Comparison of ENCODE assay signal across 8 cellular contexts in the genomic region with DNA sequence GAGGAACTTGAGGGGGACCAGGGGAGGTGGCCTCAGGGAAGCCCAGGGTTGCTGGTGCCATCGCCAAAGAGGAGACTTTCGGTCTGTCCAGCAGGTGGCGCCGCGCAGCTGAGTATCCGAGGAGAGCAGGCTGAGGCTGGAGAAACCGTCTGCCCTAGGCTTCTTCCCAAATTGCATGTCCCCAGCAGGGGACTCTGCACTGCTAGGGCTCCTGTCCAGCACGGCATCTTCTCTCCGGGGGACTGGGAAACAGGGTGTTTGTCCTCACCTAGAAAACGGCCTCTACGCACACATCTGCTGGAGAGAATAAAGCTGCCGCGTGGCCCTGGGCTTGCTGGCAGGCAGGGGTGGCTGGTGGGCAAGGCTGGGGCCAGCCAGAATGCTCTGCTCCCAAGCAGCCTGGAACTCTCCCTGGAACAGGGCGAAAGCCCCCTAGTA.
DNase-seq lines count a peak whose midpoint lies in the region; ATAC-seq and TF ChIP-seq lines count a peak whose summit lies in the region.

No MANE protein-coding gene starts in this region.

- DNase-seq in DMS53 (lab: John Stamatoyannopoulos, UW) (peak; percentile 88), HuH-7 (ENCODE audit: low spot score) (peak; percentile 57), OCI-M2 (lab: John Stamatoyannopoulos, UW; ENCODE audit: unreplicated experiment) (peak; percentile 5), activated T-helper 1 cell treated with Interleukin-2 at 50 U/mL for 16 hours (ENCODE audit: low read depth) (peak; percentile 36), fibroblast of the conjunctiva (ENCODE audit: low read depth) (peak; percentile 37), non-pigmented ciliary epithelial cell (ENCODE audit: low read depth) (peak; percentile 13), suprapubic skin (ENCODE audit: low spot score in 2 of 2) (peak; percentile 84 to 93)

- ATAC-seq in GM21529 (IDR thresholded peaks at IDR 0.05; ENCODE audit: unreplicated experiment): peak; percentile 96

- no peaks in the 10 kb centered on the region for H3K9me3 ChIP-seq in suprapubic skin

- TF ChIP-seq POLR2A in suprapubic skin (IDR thresholded peaks at IDR 0.05): no peak

- WGBS in suprapubic skin: 14% methylated on average over 4 of the region's 14 CpGs

- TF ChIP-seq EP300 in suprapubic skin (IDR thresholded peaks at IDR 0.05): no peak

- no peaks in the 10 kb centered on the region for H3K27me3 ChIP-seq in suprapubic skin

- TF ChIP-seq CTCF in suprapubic skin (IDR thresholded peaks at IDR 0.05): peak; percentile 37 to 80

- no peak overlapping the region for H3K4me3 ChIP-seq in suprapubic skin

- H3K36me3 ChIP-seq in suprapubic skin: no peaks in the 10 kb centered on the region

- no peak overlapping the region for H3K27ac ChIP-seq in suprapubic skin

- no peaks in the 10 kb centered on the region for H3K4me1 ChIP-seq in suprapubic skin

Comparison
In these comparisons a context has a peak if more than half of its experiments do, and no peak if none do; other contexts are left out.
1. DNase-seq: peak in every context shown above with its lines; median percentile 88 in suprapubic skin; 88 in DMS53; 57 in HuH-7; 37 in fibroblast of the conjunctiva; 36 in activated T-helper 1 cell treated with Interleukin-2 at 50 U/mL for 16 hours; 13 in non-pigmented ciliary epithelial cell; 5 in OCI-M2.